In the genomic region with DNA sequence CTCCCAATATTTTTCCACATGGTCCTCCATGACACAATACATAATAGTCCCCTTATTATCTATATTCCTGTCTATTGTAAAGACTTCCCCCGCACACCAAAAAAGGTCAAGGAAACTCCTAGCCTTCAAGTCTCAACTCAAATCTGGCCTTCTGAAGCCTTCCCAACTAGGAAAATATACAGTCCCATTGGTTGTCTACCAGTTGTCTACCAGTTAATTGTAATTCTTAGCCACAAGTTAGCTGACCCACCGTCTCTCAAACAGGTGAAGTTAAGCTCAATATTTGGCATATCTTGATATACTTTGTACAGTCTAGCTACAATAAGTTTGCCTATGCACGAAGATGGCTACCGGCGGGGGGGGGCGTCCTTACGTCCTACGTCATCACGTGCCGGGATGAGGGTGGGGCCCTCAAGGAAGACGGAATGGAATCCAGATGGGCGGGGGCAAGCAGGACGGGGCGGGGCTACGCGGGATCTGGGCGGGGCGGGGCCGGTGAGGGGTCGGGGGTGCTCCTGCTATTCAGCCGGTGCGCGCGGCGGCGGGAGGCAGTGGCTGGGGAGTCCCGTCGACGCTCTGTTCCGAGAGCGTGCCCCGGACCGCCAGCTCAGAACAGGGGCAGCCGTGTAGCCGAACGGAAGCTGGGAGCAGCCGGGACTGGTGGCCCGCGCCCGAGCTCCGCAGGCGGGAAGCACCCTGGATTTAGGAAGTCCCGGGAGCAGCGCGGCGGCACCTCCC, we compare ENCODE assay signal across 1 cellular context.
TF ChIP-seq lines count a peak whose summit lies in the region.

AHR (plus strand) TSS at position 551 of the 738 bp plus-strand sequence. CDS start 613 bp downstream, outside the sequence.

TF ChIP-seq in HepG2, 621 proteins besides CTCF, POLR2A, EP300 and RAD21 (continued from another document):
- no peak for TF ChIP-seq ZNF207 (IDR thresholded peaks at IDR 0.05; ENCODE audit: borderline replicate concordance)
- no peak for TF ChIP-seq RXRB (CRISPR knock-in tag; IDR thresholded peaks at IDR 0.05; ENCODE audit: borderline replicate concordance)
- no peak for TF ChIP-seq ZNF550 (CRISPR knock-in tag; IDR thresholded peaks at IDR 0.05; ENCODE audit: borderline replicate concordance)
- TF ChIP-seq AKNA (CRISPR knock-in tag; IDR thresholded peaks at IDR 0.05; ENCODE audit: borderline replicate concordance) = no peak
- TF ChIP-seq RBFOX2 (IDR thresholded peaks at IDR 0.05; ENCODE audit: low read depth, low read length) = no peak
- TF ChIP-seq, protein P1, sequence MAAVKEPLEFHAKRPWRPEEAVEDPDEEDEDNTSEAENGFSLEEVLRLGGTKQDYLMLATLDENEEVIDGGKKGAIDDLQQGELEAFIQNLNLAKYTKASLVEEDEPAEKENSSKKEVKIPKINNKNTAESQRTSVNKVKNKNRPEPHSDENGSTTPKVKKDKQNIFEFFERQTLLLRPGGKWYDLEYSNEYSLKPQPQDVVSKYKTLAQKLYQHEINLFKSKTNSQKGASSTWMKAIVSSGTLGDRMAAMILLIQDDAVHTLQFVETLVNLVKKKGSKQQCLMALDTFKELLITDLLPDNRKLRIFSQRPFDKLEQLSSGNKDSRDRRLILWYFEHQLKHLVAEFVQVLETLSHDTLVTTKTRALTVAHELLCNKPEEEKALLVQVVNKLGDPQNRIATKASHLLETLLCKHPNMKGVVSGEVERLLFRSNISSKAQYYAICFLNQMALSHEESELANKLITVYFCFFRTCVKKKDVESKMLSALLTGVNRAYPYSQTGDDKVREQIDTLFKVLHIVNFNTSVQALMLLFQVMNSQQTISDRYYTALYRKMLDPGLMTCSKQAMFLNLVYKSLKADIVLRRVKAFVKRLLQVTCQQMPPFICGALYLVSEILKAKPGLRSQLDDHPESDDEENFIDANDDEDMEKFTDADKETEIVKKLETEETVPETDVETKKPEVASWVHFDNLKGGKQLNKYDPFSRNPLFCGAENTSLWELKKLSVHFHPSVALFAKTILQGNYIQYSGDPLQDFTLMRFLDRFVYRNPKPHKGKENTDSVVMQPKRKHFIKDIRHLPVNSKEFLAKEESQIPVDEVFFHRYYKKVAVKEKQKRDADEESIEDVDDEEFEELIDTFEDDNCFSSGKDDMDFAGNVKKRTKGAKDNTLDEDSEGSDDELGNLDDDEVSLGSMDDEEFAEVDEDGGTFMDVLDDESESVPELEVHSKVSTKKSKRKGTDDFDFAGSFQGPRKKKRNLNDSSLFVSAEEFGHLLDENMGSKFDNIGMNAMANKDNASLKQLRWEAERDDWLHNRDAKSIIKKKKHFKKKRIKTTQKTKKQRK (IDR thresholded peaks at IDR 0.05; ENCODE audit: low read length) = no peak
- no peak for TF ChIP-seq MLLT10 (CRISPR knock-in tag; IDR thresholded peaks at IDR 0.05)
- TF ChIP-seq CHCHD3 (CRISPR knock-in tag; IDR thresholded peaks at IDR 0.05) = no peak
- no peak for TF ChIP-seq SALL2 (CRISPR knock-in tag; IDR thresholded peaks at IDR 0.05)
- TF ChIP-seq SALL1 (CRISPR knock-in tag; IDR thresholded peaks at IDR 0.05) = peak; percentile 77
- no peak for TF ChIP-seq REXO4 (CRISPR knock-in tag; IDR thresholded peaks at IDR 0.05; ENCODE audit: borderline replicate concordance)
- no peak for TF ChIP-seq NFE2L2 (IDR thresholded peaks at IDR 0.05; ENCODE audit: low read length)
- TF ChIP-seq SUZ12 (IDR thresholded peaks at IDR 0.05; ENCODE audit: low read depth, low read length) = no peak
- TF ChIP-seq ZNF549 (CRISPR knock-in tag; IDR thresholded peaks at IDR 0.05) = no peak
- TF ChIP-seq ZNF619 (CRISPR knock-in tag; IDR thresholded peaks at IDR 0.05) = no peak
- 0 out of 2 replicates have a peak, but pooled peaks have one; percentile 25 for TF ChIP-seq MIER2 (CRISPR knock-in tag; IDR thresholded peaks at IDR 0.05)
- TF ChIP-seq ZNF850 (CRISPR knock-in tag; conservative IDR thresholded peaks at IDR 0.05) = no peak
- TF ChIP-seq, protein P2, sequence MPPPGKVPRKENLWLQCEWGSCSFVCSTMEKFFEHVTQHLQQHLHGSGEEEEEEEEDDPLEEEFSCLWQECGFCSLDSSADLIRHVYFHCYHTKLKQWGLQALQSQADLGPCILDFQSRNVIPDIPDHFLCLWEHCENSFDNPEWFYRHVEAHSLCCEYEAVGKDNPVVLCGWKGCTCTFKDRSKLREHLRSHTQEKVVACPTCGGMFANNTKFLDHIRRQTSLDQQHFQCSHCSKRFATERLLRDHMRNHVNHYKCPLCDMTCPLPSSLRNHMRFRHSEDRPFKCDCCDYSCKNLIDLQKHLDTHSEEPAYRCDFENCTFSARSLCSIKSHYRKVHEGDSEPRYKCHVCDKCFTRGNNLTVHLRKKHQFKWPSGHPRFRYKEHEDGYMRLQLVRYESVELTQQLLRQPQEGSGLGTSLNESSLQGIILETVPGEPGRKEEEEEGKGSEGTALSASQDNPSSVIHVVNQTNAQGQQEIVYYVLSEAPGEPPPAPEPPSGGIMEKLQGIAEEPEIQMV (CRISPR knock-in tag; IDR thresholded peaks at IDR 0.05; ENCODE audit: low read depth) = no peak
- TF ChIP-seq MATR3 (CRISPR knock-in tag; IDR thresholded peaks at IDR 0.05) = no peak
- no peak for TF ChIP-seq PCBP2 (optimal IDR thresholded peaks at IDR 0.05; ENCODE audit: low read depth, low read length, poor library complexity, severe bottlenecking)
- TF ChIP-seq MED13 (CRISPR knock-in tag; IDR thresholded peaks at IDR 0.05) = no peak
